In the genomic region with DNA sequence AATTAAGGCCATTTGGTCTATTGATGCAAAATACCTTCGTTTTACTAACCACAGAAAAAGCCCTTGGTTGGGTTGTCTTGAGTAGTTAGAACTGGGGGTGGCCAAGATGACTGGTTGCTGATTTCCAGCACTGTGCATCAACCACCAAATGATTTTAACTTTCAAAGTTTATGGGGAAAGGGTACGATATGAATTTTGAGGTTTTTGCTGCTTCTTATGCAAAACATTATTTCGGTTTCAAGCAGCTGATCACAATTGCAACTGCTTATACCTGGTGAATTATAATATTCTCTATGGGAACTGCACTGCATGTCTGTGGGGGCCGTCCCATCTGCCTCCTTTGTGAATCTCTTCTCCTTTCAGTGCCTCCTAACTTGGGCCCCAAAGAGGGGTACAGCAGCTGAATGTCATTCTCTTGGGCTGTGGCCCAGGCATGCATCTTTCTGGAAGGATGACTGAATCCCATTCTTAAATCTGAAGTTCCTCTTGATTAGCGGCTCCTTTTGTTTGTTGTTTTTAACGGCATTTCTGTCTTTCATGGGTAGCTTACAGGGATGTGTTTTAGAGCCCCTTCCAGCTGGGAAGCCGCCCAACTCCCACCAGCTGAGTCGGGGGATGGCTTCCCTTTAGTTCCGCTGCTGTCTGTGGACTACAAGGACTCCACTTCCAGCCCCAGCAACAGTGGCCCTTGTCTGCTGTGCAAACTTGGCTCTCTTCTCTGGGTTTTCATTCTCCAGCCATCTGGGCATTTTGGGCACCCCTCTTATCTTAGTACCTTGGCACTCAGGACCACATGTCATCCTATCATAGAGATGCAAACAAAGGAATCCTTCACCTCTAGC, we compare ENCODE assay signal across 9 cellular contexts.
DNase-seq lines count a peak whose midpoint lies in the region; ATAC-seq and TF ChIP-seq lines count a peak whose summit lies in the region.
"Had no signal": no experiment of that assay in that cellular context is flagged by ENCODE, and none has a peak within 500 bp of the region (broad histone marks: within the 10 kb centered on the region; RNA-seq: fewer than 3 reads in every experiment).

No MANE protein-coding gene starts in this region.

- no peaks in the 10 kb centered on the region for H3K27me3 Mint-ChIP-seq in activated naive CD8-positive, alpha-beta T cell treated with anti-CD3 and anti-CD28 coated beads, Interleukin-2, amount 50 U/mL, for 24 hours

- H3K4me1 Mint-ChIP-seq in activated naive CD8-positive, alpha-beta T cell treated with anti-CD3 and anti-CD28 coated beads, Interleukin-2, amount 50 U/mL, for 24 hours = peaks cover 49% of the 10 kb centered on the region

- intact Hi-C loops in ovary (cut with DNase I) = no loop called here

- no peak for TF ChIP-seq EP300 in ovary (IDR thresholded peaks at IDR 0.05)

- WGBS in ovary, 3 donors = 63 to 77% (median 64%) methylated on average over 9 of the region's 9 CpGs

- TF ChIP-seq CTCF in GM06990 (IDR thresholded peaks at IDR 0.05; ENCODE audit: insufficient read depth, low read length, poor library complexity, severe bottlenecking) (no peak), foreskin fibroblast (IDR thresholded peaks at IDR 0.05; ENCODE audit: low read depth, low read length) (no peak), ovary (IDR thresholded peaks at IDR 0.05) (no peak)

- ATAC-seq in GM19324 (IDR thresholded peaks at IDR 0.05; ENCODE audit: low FRiP score, unreplicated experiment) (peak; percentile 89), HG03039 (IDR thresholded peaks at IDR 0.05; ENCODE audit: unreplicated experiment) (peak; percentile 88)
- peak; percentile 92 for ATAC-seq in activated naive CD8-positive, alpha-beta T cell treated with anti-CD3 and anti-CD28 coated beads, Interleukin-2, amount 50 U/mL, for 24 hours

- TF ChIP-seq POLR2A in ovary (IDR thresholded peaks at IDR 0.05) = no peak

- no peaks in the 10 kb centered on the region for H3K9me3 ChIP-seq in ovary

- peak overlapping the region; percentile 58 for H3K27ac Mint-ChIP-seq in activated naive CD8-positive, alpha-beta T cell treated with anti-CD3 and anti-CD28 coated beads, Interleukin-2, amount 50 U/mL, for 24 hours

- H3K36me3 ChIP-seq in GM06990 (ENCODE audit: control insufficient read depth, insufficient read depth, low read length) (no peaks in the 10 kb centered on the region), ovary (no peaks in the 10 kb centered on the region)

- peaks cover 9% of the 10 kb centered on the region for H3K4me1 ChIP-seq in ovary (ENCODE audit: insufficient read depth)

- no peak overlapping the region for H3K4me3 Mint-ChIP-seq in activated naive CD8-positive, alpha-beta T cell treated with anti-CD3 and anti-CD28 coated beads, Interleukin-2, amount 50 U/mL, for 24 hours

- H3K27ac ChIP-seq in ovary = peak overlapping the region in 1 of 2 donors; percentile 1

- DNase-seq in GM06990 (ENCODE audit: extremely low read depth, insufficient read length) = peak; percentile 86
- peak; percentile 26 for DNase-seq in activated naive CD8-positive, alpha-beta T cell treated with anti-CD3 and anti-CD28 coated beads, Interleukin-2, amount 50 U/mL, for 24 hours
- DNase-seq in HCEC 1CT = no peak
- no peak for DNase-seq in foreskin fibroblast
- DNase-seq in SKM-1 treated with dmso at 0.1 percent for 144 hours (lab: John Stamatoyannopoulos, UW; ENCODE audit: unreplicated experiment) = no peak
- no peak for DNase-seq in ovary
- DNase-seq: DMS153 had no signal

- H3K27me3 ChIP-seq in GM06990 (replicated peaks; ENCODE audit: control insufficient read depth, insufficient read depth, low read length) (no peaks in the 10 kb centered on the region), ovary (no peaks in the 10 kb centered on the region)

- H3K4me3 ChIP-seq in GM06990 (replicated peaks; ENCODE audit: low read depth, low read length) = no peak overlapping the region
- H3K4me3 ChIP-seq in foreskin fibroblast (ENCODE audit: low read depth in 1 of 2, low read length in 2 of 2) = no peak overlapping the region
- H3K4me3 ChIP-seq in ovary = no peak overlapping the region

- H3K36me3 Mint-ChIP-seq in activated naive CD8-positive, alpha-beta T cell treated with anti-CD3 and anti-CD28 coated beads, Interleukin-2, amount 50 U/mL, for 24 hours (ENCODE audit: low read depth) = no peaks in the 10 kb centered on the region

- H3K9me3 Mint-ChIP-seq in activated naive CD8-positive, alpha-beta T cell treated with anti-CD3 and anti-CD28 coated beads, Interleukin-2, amount 50 U/mL, for 24 hours = no peaks in the 10 kb centered on the region

Comparison
In these comparisons a context has a peak if more than half of its experiments do, and no peak if none do; other contexts are left out.
1. DNase-seq: peak in GM06990 (single experiment) and activated naive CD8-positive, alpha-beta T cell treated with anti-CD3 and anti-CD28 coated beads, Interleukin-2, amount 50 U/mL, for 24 hours (single experiment); none in HCEC 1CT (single experiment), foreskin fibroblast (0 of 2), SKM-1 treated with dmso at 0.1 percent for 144 hours (single experiment) and ovary (0 of 5).
2. Peak in every context shown above with its lines, with median percentiles within 50 percentile points of each other: ATAC-seq.